In genomic region chr20:17202030-17202429, GRCh38 we compare ENCODE assay signal across 31 cellular contexts. TPM values are rescaled to one million over a fixed set of nuclear protein-coding genes. Genes with fewer than 3 reads are reported as not detected.
"Had no signal": no experiment of that assay in that cellular context is flagged by ENCODE, and none has a peak within 500 bp of the region (broad histone marks: within the 10 kb centered on the region; RNA-seq: fewer than 3 reads in every experiment).

No MANE protein-coding gene starts in this region.

- H3K4me3 Mint-ChIP-seq: immature natural killer cell; naive thymus-derived CD4-positive, alpha-beta T cell; natural killer cell treated with Interleukin-12 subunit alpha and Interleukin-12 subunit beta and Interleukin-15 and Interleukin-18, amount 100 ng/mL, for 72 hours; stimulated activated memory B cell treated with anti-CD40 and anti-IgM and Interleukin-4, amounts not matched to agents 10 μg/mL and 1 μg/mL and 100 μg/mL, for 72 hours; stimulated activated naive CD8-positive, alpha-beta T cell treated with anti-CD3 and anti-CD28 coated beads, Interleukin-15, amount 100 ng/mL, for 72 hours; type B pancreatic cell had no signal

- H3K4me1 Mint-ChIP-seq: immature natural killer cell; naive thymus-derived CD4-positive, alpha-beta T cell; stimulated activated memory B cell treated with anti-CD40 and anti-IgM and Interleukin-4, amounts not matched to agents 10 μg/mL and 1 μg/mL and 100 μg/mL, for 72 hours; stimulated activated naive CD8-positive, alpha-beta T cell treated with anti-CD3 and anti-CD28 coated beads, Interleukin-15, amount 100 ng/mL, for 72 hours had no signal

- H3K9me3 ChIP-seq: left lung, lower lobe of right lung, mucosa of descending colon, neutrophil, psoas muscle, right atrium auricular region, right lobe of liver, tibial nerve, uterus had no signal

- H3K36me3 ChIP-seq: left lung, lower lobe of right lung, neutrophil, right atrium auricular region, right lobe of liver, tibial nerve, uterus had no signal

- H3K9ac ChIP-seq: parathyroid adenoma had no signal

- H3K27me3 ChIP-seq: right atrium auricular region, right lobe of liver, tibial nerve, uterus had no signal

- H3K36me3 Mint-ChIP-seq: immature natural killer cell; naive thymus-derived CD4-positive, alpha-beta T cell; natural killer cell treated with Interleukin-12 subunit alpha and Interleukin-12 subunit beta and Interleukin-15 and Interleukin-18, amount 100 ng/mL, for 72 hours; stimulated activated memory B cell treated with anti-CD40 and anti-IgM and Interleukin-4, amounts not matched to agents 10 μg/mL and 1 μg/mL and 100 μg/mL, for 72 hours; type B pancreatic cell had no signal

- H2AFZ ChIP-seq: hepatocyte, parathyroid adenoma had no signal

- H3K4me2 ChIP-seq: smooth muscle cell had no signal

- H3K27ac ChIP-seq: hepatocyte, left lung, lower lobe of right lung, neutrophil, parathyroid adenoma, psoas muscle, right atrium auricular region, right lobe of liver, tibial nerve, uterus had no signal

- DNase-seq: immature natural killer cell; kidney; left colon; left lung; lower lobe of right lung; mammary epithelial cell; mesenchymal stem cell; mucosa of descending colon; naive thymus-derived CD4-positive, alpha-beta T cell; psoas muscle; right lobe of liver; stimulated activated CD4-positive, alpha-beta T cell treated with anti-CD3 and anti-CD28 coated beads, Interleukin-1b, Interleukin-23, amount 100 ng/mL, for 48 hours; stimulated activated CD4-positive, alpha-beta T cell treated with anti-CD3 and anti-CD28 coated beads, Interleukin-2, amount 100 ng/mL, for 48 hours; stimulated activated CD4-positive, alpha-beta T cell treated with anti-CD3 and anti-CD28 coated beads, Interleukin-4, amount 100 ng/mL, for 4 hours; stimulated activated CD8-positive, alpha-beta memory T cell treated with anti-CD3 and anti-CD28 coated beads, Interleukin-4, amount 100 ng/mL, for 48 hours; stimulated activated naive CD4-positive, alpha-beta T cell treated with Interleukin-2 at 50 U/mL for 16 hours; stimulated activated naive CD8-positive, alpha-beta T cell treated with anti-CD3 and anti-CD28 coated beads, Interleukin-15, amount 100 ng/mL, for 72 hours; substantia nigra; uterus had no signal

- H3K4me1 ChIP-seq: left lung, lower lobe of right lung, parathyroid adenoma, psoas muscle, right atrium auricular region, right lobe of liver, uterus had no signal

- H3K9me3 Mint-ChIP-seq: neural crest cell; stimulated activated memory B cell treated with anti-CD40 and anti-IgM and Interleukin-4, amounts not matched to agents 10 μg/mL and 1 μg/mL and 100 μg/mL, for 72 hours; type B pancreatic cell had no signal

- H3K79me2 ChIP-seq: hepatocyte, parathyroid adenoma had no signal

- H3K27me3 Mint-ChIP-seq: stimulated activated memory B cell treated with anti-CD40 and anti-IgM and Interleukin-4, amounts not matched to agents 10 μg/mL and 1 μg/mL and 100 μg/mL, for 72 hours; stimulated activated naive CD8-positive, alpha-beta T cell treated with anti-CD3 and anti-CD28 coated beads, Interleukin-15, amount 100 ng/mL, for 72 hours had no signal

- H3K27ac Mint-ChIP-seq: immature natural killer cell; naive thymus-derived CD4-positive, alpha-beta T cell; natural killer cell treated with Interleukin-12 subunit alpha and Interleukin-12 subunit beta and Interleukin-15 and Interleukin-18, amount 100 ng/mL, for 72 hours; stimulated activated memory B cell treated with anti-CD40 and anti-IgM and Interleukin-4, amounts not matched to agents 10 μg/mL and 1 μg/mL and 100 μg/mL, for 72 hours; stimulated activated naive CD8-positive, alpha-beta T cell treated with anti-CD3 and anti-CD28 coated beads, Interleukin-15, amount 100 ng/mL, for 72 hours; type B pancreatic cell had no signal

- H3K4me3 ChIP-seq: hepatocyte, left lung, lower lobe of right lung, mucosa of descending colon, psoas muscle, right atrium auricular region, right lobe of liver, smooth muscle cell, tibial nerve, uterus had no signal

- ATAC-seq: left colon; mucosa of descending colon; naive thymus-derived CD4-positive, alpha-beta T cell; natural killer cell treated with Interleukin-12 subunit alpha and Interleukin-12 subunit beta and Interleukin-15 and Interleukin-18, amount 100 ng/mL, for 72 hours; psoas muscle; right lobe of liver; stimulated activated memory B cell treated with anti-CD40 and anti-IgM and Interleukin-4, amounts not matched to agents 10 μg/mL and 1 μg/mL and 100 μg/mL, for 72 hours; stimulated activated naive CD8-positive, alpha-beta T cell treated with anti-CD3 and anti-CD28 coated beads, Interleukin-15, amount 100 ng/mL, for 72 hours had no signal

RNA-seq across cellular contexts. Expression of gene PCSK2, which starts 24.8 kb away (rescaled TPM):
- total RNA-seq: mammary epithelial cell; naive thymus-derived CD4-positive, alpha-beta T cell; natural killer cell treated with Interleukin-12 subunit alpha and Interleukin-12 subunit beta and Interleukin-15 and Interleukin-18, amount 100 ng/mL, for 72 hours; osteocyte; smooth muscle cell; ureter had no signal
